ENCODE assay signal across 9 cellular contexts in the genomic region with DNA sequence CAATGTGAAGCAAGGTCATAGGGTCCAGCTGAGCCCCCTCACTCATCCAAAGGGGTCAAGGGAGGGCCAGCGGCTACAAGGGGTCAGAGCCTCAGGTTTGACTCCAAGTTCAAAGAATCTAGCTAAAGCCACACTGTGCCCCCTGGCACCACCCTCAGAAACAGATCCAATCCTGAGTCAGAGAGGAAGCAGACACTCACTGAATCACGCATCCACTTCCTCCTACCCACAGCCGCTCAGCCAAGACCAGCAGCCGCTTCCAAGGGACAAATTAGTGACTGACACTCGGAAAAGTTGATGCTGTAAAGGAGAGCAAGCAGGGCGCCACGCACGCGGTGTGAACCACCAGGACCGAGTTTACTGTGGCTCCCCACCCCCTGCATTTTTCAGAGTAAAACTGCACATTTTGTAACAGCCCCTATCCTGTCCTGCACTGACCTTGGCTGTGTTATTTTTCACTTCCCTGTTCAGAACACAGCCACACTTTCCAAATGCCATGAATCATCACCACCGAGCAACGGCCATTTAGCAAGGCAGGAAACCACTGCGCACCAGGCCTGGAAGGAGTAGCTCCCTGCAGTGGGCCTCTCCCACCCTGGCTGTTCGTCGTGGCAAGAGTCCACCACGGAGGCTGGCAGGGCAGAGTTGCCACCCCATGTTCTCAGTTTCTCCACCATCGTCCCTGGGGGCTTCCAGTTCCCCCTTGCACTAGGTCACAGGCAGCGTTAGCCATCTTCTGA.
DNase-seq lines count a peak whose midpoint lies in the region; ATAC-seq, FAIRE-seq and TF ChIP-seq lines count a peak whose summit lies in the region.
"Had no signal": no experiment of that assay in that cellular context is flagged by ENCODE, and none has a peak within 500 bp of the region (broad histone marks: within the 10 kb centered on the region; RNA-seq: fewer than 3 reads in every experiment).

No MANE protein-coding gene starts in this region.

- no peak for FAIRE-seq in A549 (lab: Jason Lieb, UNC)

- peak overlapping the region; percentile 79 for H3K4me3 Mint-ChIP-seq in activated CD4-positive, alpha-beta T cell treated with anti-CD3 and anti-CD28 coated beads, Interleukin-2, amount 10 ng/mL, durations not matched to agents 24 days and 14 days
- H3K4me3 Mint-ChIP-seq in mesothelial cell of epicardium, result no peak overlapping the region

- DNase-seq in A549 (ENCODE audit: low read depth in 1 of 2, low spot score in 1 of 2) (peak; percentile 80 to 89), KG1 (lab: John Stamatoyannopoulos, UW) (peak; percentile 89), dedifferentiated amniotic fluid mesenchymal stem cell (ENCODE audit: extremely low spot score) (peak; percentile 82), mesothelial cell of epicardium (ENCODE audit: low spot score in 2 of 2, unreplicated experiment in 2 of 2) (no peak), cerebellar nuclear complex (lab: John Stamatoyannopoulos, UW) (no peak)
- peak; percentile 89 for DNase-seq in activated CD4-positive, alpha-beta T cell treated with anti-CD3 and anti-CD28 coated beads, Interleukin-2, amount 10 ng/mL, durations not matched to agents 24 days and 14 days
- peak; percentile 83 to 84 for DNase-seq in stimulated activated CD8-positive, alpha-beta memory T cell treated with anti-CD3 and anti-CD28 coated beads, Interleukin-15, amount 100 ng/mL, for 48 hours (ENCODE audit: low read depth in 2 of 2)

- CTCF ChIA-PET in A549 (lab: Yijun Ruan, JAX), result interaction anchor here (0.8 to 12.5 kb wide), 7 partner anchors 12 to 112 kb away, joined by 3 to 94 read pairs (median 4); no protein-coding TSS in a partner anchor

- H3K36me3 Mint-ChIP-seq in activated CD4-positive, alpha-beta T cell treated with anti-CD3 and anti-CD28 coated beads, Interleukin-2, amount 10 ng/mL, durations not matched to agents 24 days and 14 days (ENCODE audit: low read depth), result peaks cover 6% of the 10 kb centered on the region
- H3K36me3 Mint-ChIP-seq in mesothelial cell of epicardium, result no peaks in the 10 kb centered on the region

- H3K27ac ChIP-seq in A549, result peak overlapping the region; percentile 94 to 95
- H3K27ac ChIP-seq: C4-2B had no signal

- POLR2A ChIA-PET in A549 (lab: Yijun Ruan, JAX), result interaction anchor here (1.0 to 3.8 kb wide), 7 partner anchors 9 to 369 kb away, joined by 4 to 33 read pairs (median 6); a partner anchor contains a TSS

- no peak overlapping the region for H3K4me3 ChIP-seq in A549

- no peak for TF ChIP-seq CTCF in A549 (IDR thresholded peaks at IDR 0.05)
- no peak for TF ChIP-seq CTCF in mesothelial cell of epicardium (IDR thresholded peaks at IDR 0.05; ENCODE audit: unreplicated experiment)

- no peaks in the 10 kb centered on the region for H3K9me3 Mint-ChIP-seq in activated CD4-positive, alpha-beta T cell treated with anti-CD3 and anti-CD28 coated beads, Interleukin-2, amount 10 ng/mL, durations not matched to agents 24 days and 14 days
- H3K9me3 Mint-ChIP-seq in mesothelial cell of epicardium, result no peaks in the 10 kb centered on the region

- H3K9me3 ChIP-seq in A549, result no peaks in the 10 kb centered on the region

- peak in 1 of 2 experiments; percentile 33; a peak in 1 of 5 replicates for TF ChIP-seq RAD21 in A549 (conservative IDR thresholded peaks at IDR 0.05 in 1 of 2, IDR thresholded peaks at IDR 0.05 in 1 of 2)

- H3K27me3 Mint-ChIP-seq in activated CD4-positive, alpha-beta T cell treated with anti-CD3 and anti-CD28 coated beads, Interleukin-2, amount 10 ng/mL, durations not matched to agents 24 days and 14 days, result no peaks in the 10 kb centered on the region
- no peaks in the 10 kb centered on the region for H3K27me3 Mint-ChIP-seq in mesothelial cell of epicardium (ENCODE audit: low read depth)

- intact Hi-C loops in activated CD4-positive, alpha-beta T cell treated with anti-CD3 and anti-CD28 coated beads, Interleukin-2, amount 10 ng/mL, durations not matched to agents 24 days and 14 days (cut with micrococcal nuclease), result loop anchor here (1.0 to 2.0 kb wide), 10 partner anchors 8 to 380 kb away; a partner anchor contains a TSS

- peak overlapping the region; percentile 52 for H3K4me2 ChIP-seq in A549

- ATAC-seq in A549, result peak; percentile 79 to 86
- peak; percentile 31 for ATAC-seq in GM19438 (IDR thresholded peaks at IDR 0.05; ENCODE audit: low read depth, unreplicated experiment)

- peak; percentile 23; the same call in 1 of the 2 replicates for TF ChIP-seq POLR2A in A549 (IDR thresholded peaks at IDR 0.05; ENCODE audit: low read length)

- H3K4me1 Mint-ChIP-seq in activated CD4-positive, alpha-beta T cell treated with anti-CD3 and anti-CD28 coated beads, Interleukin-2, amount 10 ng/mL, durations not matched to agents 24 days and 14 days, result peaks cover 78% of the 10 kb centered on the region
- H3K4me1 Mint-ChIP-seq in mesothelial cell of epicardium, result peaks cover 41% of the 10 kb centered on the region

- WGBS in A549 (ENCODE audit: missing lambda C conversion rate), result 12% methylated on average over 18 of the region's 18 CpGs

- TF ChIP-seq EP300 in A549 (IDR thresholded peaks at IDR 0.05), result peak in 1 of 2 experiments; percentile 66; a peak in 2 of 5 replicates

- H3K27ac Mint-ChIP-seq in activated CD4-positive, alpha-beta T cell treated with anti-CD3 and anti-CD28 coated beads, Interleukin-2, amount 10 ng/mL, durations not matched to agents 24 days and 14 days, result peak overlapping the region; percentile 98
- H3K27ac Mint-ChIP-seq in mesothelial cell of epicardium, result peak overlapping the region; percentile 63

- H3K4me1 ChIP-seq in A549, result peaks cover 81% of the 10 kb centered on the region

TF ChIP-seq in A549, 52 proteins besides CTCF, POLR2A, EP300 and RAD21 (continues in another document):
- TF ChIP-seq TP53 (CRISPR knock-in tag; IDR thresholded peaks at IDR 0.05) (peak; percentile 34; the same call in 1 of the 2 replicates), NR3C1 (IDR thresholded peaks at IDR 0.05) (no peak), HDAC2 (IDR thresholded peaks at IDR 0.05) (no peak), MAZ (IDR thresholded peaks at IDR 0.05; ENCODE audit: borderline replicate concordance, low read depth, low read length) (no peak), ZFP36 (IDR thresholded peaks at IDR 0.05; ENCODE audit: borderline replicate concordance, partially characterized antibody) (no peak), NPAS2 (CRISPR knock-in tag; IDR thresholded peaks at IDR 0.05; ENCODE audit: borderline replicate concordance) (no peak), JUN (IDR thresholded peaks at IDR 0.05) (peak; percentile 74 to 77), HOXA7 (CRISPR knock-in tag; IDR thresholded peaks at IDR 0.05) (peak; percentile 85), TFCP2L1 (CRISPR knock-in tag; IDR thresholded peaks at IDR 0.05) (peak; percentile 73; the same call in 1 of the 2 replicates), POLR2AphosphoS2 (conservative IDR thresholded peaks at IDR 0.05; ENCODE audit: low read length) (no peak), GATA3 (IDR thresholded peaks at IDR 0.05; ENCODE audit: borderline replicate concordance) (peak; percentile 69; the same call in 1 of the 2 replicates), RFX5 (IDR thresholded peaks at IDR 0.05) (no peak), FOSB (CRISPR knock-in tag; IDR thresholded peaks at IDR 0.05) (0 out of 2 replicates have a peak, but pooled peaks have one; percentile 84), MYC (IDR thresholded peaks at IDR 0.05; ENCODE audit: borderline replicate concordance, low read length) (peak; percentile 77), BHLHE40 (IDR thresholded peaks at IDR 0.05; ENCODE audit: low read depth, low read length) (no peak), RARB (CRISPR knock-in tag; IDR thresholded peaks at IDR 0.05) (0 out of 2 replicates have a peak, but pooled peaks have one; percentile 21), RCOR1 (IDR thresholded peaks at IDR 0.05; ENCODE audit: low read depth, low read length) (no peak), MAFK (IDR thresholded peaks at IDR 0.05; ENCODE audit: partially characterized antibody) (peak; percentile 23), SMC3 (IDR thresholded peaks at IDR 0.05) (peak; percentile 14), ZNF302 (CRISPR knock-in tag; IDR thresholded peaks at IDR 0.05) (peak; percentile 84), EHF (CRISPR knock-in tag; IDR thresholded peaks at IDR 0.05) (peak; percentile 81), HEYL (CRISPR knock-in tag; IDR thresholded peaks at IDR 0.05) (no peak; the same call in 1 of the 2 replicates), ZC3H11A (IDR thresholded peaks at IDR 0.05) (no peak)
- TF ChIP-seq, protein P1, sequence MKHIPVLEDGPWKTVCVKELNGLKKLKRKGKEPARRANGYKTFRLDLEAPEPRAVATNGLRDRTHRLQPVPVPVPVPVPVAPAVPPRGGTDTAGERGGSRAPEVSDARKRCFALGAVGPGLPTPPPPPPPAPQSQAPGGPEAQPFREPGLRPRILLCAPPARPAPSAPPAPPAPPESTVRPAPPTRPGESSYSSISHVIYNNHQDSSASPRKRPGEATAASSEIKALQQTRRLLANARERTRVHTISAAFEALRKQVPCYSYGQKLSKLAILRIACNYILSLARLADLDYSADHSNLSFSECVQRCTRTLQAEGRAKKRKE (CRISPR knock-in tag; IDR thresholded peaks at IDR 0.05; ENCODE audit: low read depth), result peak; percentile 89; the same call in 1 of the 2 replicates
- TF ChIP-seq, protein P2, sequence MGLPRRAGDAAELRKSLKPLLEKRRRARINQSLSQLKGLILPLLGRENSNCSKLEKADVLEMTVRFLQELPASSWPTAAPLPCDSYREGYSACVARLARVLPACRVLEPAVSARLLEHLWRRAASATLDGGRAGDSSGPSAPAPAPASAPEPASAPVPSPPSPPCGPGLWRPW (IDR thresholded peaks at IDR 0.05), result no peak
- TF ChIP-seq, protein P3, sequence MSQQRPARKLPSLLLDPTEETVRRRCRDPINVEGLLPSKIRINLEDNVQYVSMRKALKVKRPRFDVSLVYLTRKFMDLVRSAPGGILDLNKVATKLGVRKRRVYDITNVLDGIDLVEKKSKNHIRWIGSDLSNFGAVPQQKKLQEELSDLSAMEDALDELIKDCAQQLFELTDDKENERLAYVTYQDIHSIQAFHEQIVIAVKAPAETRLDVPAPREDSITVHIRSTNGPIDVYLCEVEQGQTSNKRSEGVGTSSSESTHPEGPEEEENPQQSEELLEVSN (IDR thresholded peaks at IDR 0.05; ENCODE audit: borderline replicate concordance, low read depth), result peak; percentile 59; the same call in 1 of the 2 replicates
- TF ChIP-seq, protein P4, sequence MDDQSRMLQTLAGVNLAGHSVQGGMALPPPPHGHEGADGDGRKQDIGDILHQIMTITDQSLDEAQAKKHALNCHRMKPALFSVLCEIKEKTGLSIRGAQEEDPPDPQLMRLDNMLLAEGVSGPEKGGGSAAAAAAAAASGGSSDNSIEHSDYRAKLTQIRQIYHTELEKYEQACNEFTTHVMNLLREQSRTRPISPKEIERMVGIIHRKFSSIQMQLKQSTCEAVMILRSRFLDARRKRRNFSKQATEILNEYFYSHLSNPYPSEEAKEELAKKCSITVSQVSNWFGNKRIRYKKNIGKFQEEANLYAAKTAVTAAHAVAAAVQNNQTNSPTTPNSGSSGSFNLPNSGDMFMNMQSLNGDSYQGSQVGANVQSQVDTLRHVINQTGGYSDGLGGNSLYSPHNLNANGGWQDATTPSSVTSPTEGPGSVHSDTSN (IDR thresholded peaks at IDR 0.05), result no peak

Comparison
In these comparisons a context has a peak if more than half of its experiments do, and no peak if none do; other contexts are left out.
1. DNase-seq: peak in A549 (2 of 2), KG1 (single experiment), activated CD4-positive, alpha-beta T cell treated with anti-CD3 and anti-CD28 coated beads, Interleukin-2, amount 10 ng/mL, durations not matched to agents 24 days and 14 days (single experiment), dedifferentiated amniotic fluid mesenchymal stem cell (single experiment) and stimulated activated CD8-positive, alpha-beta memory T cell treated with anti-CD3 and anti-CD28 coated beads, Interleukin-15, amount 100 ng/mL, for 48 hours (2 of 2); none in mesothelial cell of epicardium (0 of 2) and cerebellar nuclear complex (0 of 2).